In genomic region chr10:81784111-81784597, GRCh38 we compare ENCODE assay signal across 17 cellular contexts.
"Had no signal": no experiment of that assay in that cellular context is flagged by ENCODE, and none has a peak within 500 bp of the region (broad histone marks: within the 10 kb centered on the region; RNA-seq: fewer than 3 reads in every experiment).

No MANE protein-coding gene starts in this region.

- H3K27me3 ChIP-seq: SJCRH30 had no signal

- H3K4me3 ChIP-seq: SJCRH30 had no signal

- H3K4me1 ChIP-seq: SJCRH30 had no signal

- DNase-seq: KBM-7, MM.1S, NCI-H1092 treated with DMSO at 0.1 percent for 48 hours, NCI-H1436, NCI-H187, NCI-H2029, NCI-H2081 treated with DMSO at 0.1 percent for 48 hours, NCI-H2171, NCI-H226, NCI-H446, NCI-H510A, NCI-H524 treated with DMSO at 0.1 percent for 48 hours, NCI-H69, NCI-H774, RPMI8226, SHP77 treated with DMSO at 0.1 percent for 48 hours, SJCRH30 had no signal

- H3K9me3 ChIP-seq: SJCRH30 had no signal

- H3K36me3 ChIP-seq: SJCRH30 had no signal

- H3K27ac ChIP-seq: SJCRH30 had no signal
